In genomic region chr4:92864176-92864575, GRCh38 we compare ENCODE assay signal across 27 cellular contexts.
"Had no signal": no experiment of that assay in that cellular context is flagged by ENCODE, and none has a peak within 500 bp of the region (broad histone marks: within the 10 kb centered on the region; RNA-seq: fewer than 3 reads in every experiment).

No MANE protein-coding gene starts in this region.

- H3K9me3 ChIP-seq: adrenal gland, heart left ventricle, sigmoid colon, thoracic aorta had no signal

- H3K4me3 Mint-ChIP-seq: activated B cell treated with CpG ODN at 0.5 μM for 24 hours; activated CD4-positive, alpha-beta T cell treated with anti-CD3 and anti-CD28 coated beads for 36 hours; activated naive CD4-positive, alpha-beta T cell treated with anti-CD3 and anti-CD28 coated beads for 36 hours; activated naive CD8-positive, alpha-beta T cell treated with anti-CD3 and anti-CD28 coated beads for 36 hours; brain; effector memory CD8-positive, alpha-beta T cell; immature natural killer cell; memory B cell; naive thymus-derived CD8-positive, alpha-beta T cell; stimulated activated effector memory CD8-positive, alpha-beta T cell treated with anti-CD3 and anti-CD28 coated beads, Interleukin-12 subunit alpha, Interleukin-12 subunit beta, amount 100 ng/mL, for 72 hours; stimulated activated naive CD8-positive, alpha-beta T cell treated with anti-CD3 and anti-CD28 coated beads, Interleukin-15, Interleukin-2, amounts not matched to agents 100 ng/mL and 50 ng/mL, for 24 hours; T-cell had no signal

- H3K36me3 ChIP-seq: adrenal gland, cardiac muscle cell, heart left ventricle, sigmoid colon, thoracic aorta had no signal

- H3K4me3 ChIP-seq: adrenal gland, cardiac muscle cell, heart left ventricle, sigmoid colon, thoracic aorta had no signal

- H3K27ac Mint-ChIP-seq: activated B cell treated with CpG ODN at 0.5 μM for 24 hours; activated CD4-positive, alpha-beta T cell treated with anti-CD3 and anti-CD28 coated beads for 36 hours; activated naive CD4-positive, alpha-beta T cell treated with anti-CD3 and anti-CD28 coated beads for 36 hours; activated naive CD8-positive, alpha-beta T cell treated with anti-CD3 and anti-CD28 coated beads for 36 hours; effector memory CD8-positive, alpha-beta T cell; immature natural killer cell; memory B cell; naive thymus-derived CD8-positive, alpha-beta T cell; stimulated activated effector memory CD8-positive, alpha-beta T cell treated with anti-CD3 and anti-CD28 coated beads, Interleukin-12 subunit alpha, Interleukin-12 subunit beta, amount 100 ng/mL, for 72 hours; stimulated activated naive CD8-positive, alpha-beta T cell treated with anti-CD3 and anti-CD28 coated beads, Interleukin-15, Interleukin-2, amounts not matched to agents 100 ng/mL and 50 ng/mL, for 24 hours; T-cell had no signal

- H3K4me1 Mint-ChIP-seq: activated B cell treated with CpG ODN at 0.5 μM for 24 hours; activated CD4-positive, alpha-beta T cell treated with anti-CD3 and anti-CD28 coated beads for 36 hours; activated naive CD8-positive, alpha-beta T cell treated with anti-CD3 and anti-CD28 coated beads for 36 hours; immature natural killer cell; memory B cell; naive thymus-derived CD8-positive, alpha-beta T cell; stimulated activated effector memory CD8-positive, alpha-beta T cell treated with anti-CD3 and anti-CD28 coated beads, Interleukin-12 subunit alpha, Interleukin-12 subunit beta, amount 100 ng/mL, for 72 hours; T-cell had no signal

- H3K27ac ChIP-seq: adrenal gland, cardiac muscle cell, heart left ventricle, sigmoid colon, thoracic aorta had no signal

- H3K9me3 Mint-ChIP-seq: brain had no signal

- DNase-seq: activated B cell treated with CpG ODN at 0.5 μM for 24 hours; activated CD4-positive, alpha-beta T cell treated with anti-CD3 and anti-CD28 coated beads for 36 hours; activated CD4-positive, alpha-beta T cell treated with anti-CD3 and anti-CD28 coated beads, Interleukin-2, amount 50 U/mL, for 4 hours; activated CD8-positive, alpha-beta memory T cell treated with anti-CD3 and anti-CD28 coated beads for 24 hours; activated effector memory CD4-positive, alpha-beta T cell treated with anti-CD3 and anti-CD28 coated beads, Interleukin-2, amount 50 U/mL, for 16 hours; activated naive CD4-positive, alpha-beta T cell treated with anti-CD3 and anti-CD28 coated beads for 36 hours; activated naive CD8-positive, alpha-beta T cell treated with anti-CD3 and anti-CD28 coated beads for 36 hours; adrenal gland; aorta; cortex of kidney; effector memory CD8-positive, alpha-beta T cell; erythroblast; foreskin fibroblast; heart left ventricle; immature natural killer cell; naive thymus-derived CD8-positive, alpha-beta T cell; posterior cingulate gyrus; sigmoid colon; small intestine; stimulated activated CD4-positive, alpha-beta T cell treated with anti-CD3 and anti-CD28 coated beads, Interleukin-4, amount 100 ng/mL, for 24 hours; T-cell had no signal

- ATAC-seq: activated CD4-positive, alpha-beta T cell treated with anti-CD3 and anti-CD28 coated beads for 36 hours; effector memory CD8-positive, alpha-beta T cell; heart left ventricle; naive thymus-derived CD8-positive, alpha-beta T cell; stimulated activated effector memory CD8-positive, alpha-beta T cell treated with anti-CD3 and anti-CD28 coated beads, Interleukin-12 subunit alpha, Interleukin-12 subunit beta, amount 100 ng/mL, for 72 hours; T-cell had no signal

- H3K27me3 Mint-ChIP-seq: activated B cell treated with CpG ODN at 0.5 μM for 24 hours; activated CD4-positive, alpha-beta T cell treated with anti-CD3 and anti-CD28 coated beads for 36 hours; activated naive CD8-positive, alpha-beta T cell treated with anti-CD3 and anti-CD28 coated beads for 36 hours; brain; effector memory CD8-positive, alpha-beta T cell; memory B cell; naive thymus-derived CD8-positive, alpha-beta T cell; stimulated activated naive CD8-positive, alpha-beta T cell treated with anti-CD3 and anti-CD28 coated beads, Interleukin-15, Interleukin-2, amounts not matched to agents 100 ng/mL and 50 ng/mL, for 24 hours; T-cell had no signal

- H3K36me3 Mint-ChIP-seq: activated naive CD8-positive, alpha-beta T cell treated with anti-CD3 and anti-CD28 coated beads for 36 hours; brain; immature natural killer cell; memory B cell; naive thymus-derived CD8-positive, alpha-beta T cell; stimulated activated effector memory CD8-positive, alpha-beta T cell treated with anti-CD3 and anti-CD28 coated beads, Interleukin-12 subunit alpha, Interleukin-12 subunit beta, amount 100 ng/mL, for 72 hours; T-cell had no signal

- H3K4me1 ChIP-seq: adrenal gland, heart left ventricle, sigmoid colon had no signal

- H3K27me3 ChIP-seq: adrenal gland, cardiac muscle cell, heart left ventricle, sigmoid colon had no signal
